ENCODE assay signal across 13 cellular contexts in genomic region chr19:4362871-4363545, GRCh38. TPM values are rescaled to one million over a fixed set of nuclear protein-coding genes. Genes with fewer than 3 reads are reported as not detected.
A peak's percentile ranks its signal among the peaks of the same experiment; 100 is the strongest.
DNase-seq lines count a peak whose midpoint lies in the region; ATAC-seq, FAIRE-seq and TF ChIP-seq lines count a peak whose summit lies in the region.
"Had no signal": no experiment of that assay in that cellular context is flagged by ENCODE, and none has a peak within 500 bp of the region (broad histone marks: within the 10 kb centered on the region; RNA-seq: fewer than 3 reads in every experiment).

No MANE protein-coding gene starts in this region.

- in situ Hi-C loops in transverse colon (cut with MboI; ENCODE audit: low pct_ligation_motif_present in 1 of 4, low pct_unique_long_range_greater_than_20kb in 1 of 4, low sequenced_read_pairs in 3 of 4): loop anchor here in 1 of 4 donors (25.0 kb wide), 1 partner anchor 101 kb away; no protein-coding TSS in a partner anchor

- CTCF ChIA-PET in A549 (lab: Yijun Ruan, JAX) (interaction anchor here (0.9 to 6.2 kb wide), 11 partner anchors 9 to 96 kb away, joined by 3 to 51 read pairs (median 7); partner anchors contain the start of genes MPND and SH3GL1), SK-N-SH (lab: Yijun Ruan, JAX) (interaction anchor here (0.5 to 8.5 kb wide), 14 partner anchors 9 to 983 kb away, joined by 3 to 84 read pairs (median 4); partner anchors contain the start of genes MPND and SH3GL1)

- H3K4me3 ChIP-seq in A549 (no peak overlapping the region), SK-N-SH (ENCODE audit: low read depth in 2 of 2, low read length in 1 of 2) (no peak overlapping the region), transverse colon (no peak overlapping the region)
- H3K4me3 ChIP-seq: gastrocnemius medialis, thyroid gland had no signal

- H3K9me3 ChIP-seq in A549: no peaks in the 10 kb centered on the region
- no peaks in the 10 kb centered on the region for H3K9me3 ChIP-seq in SK-N-SH
- no peaks in the 10 kb centered on the region for H3K9me3 ChIP-seq in transverse colon
- H3K9me3 ChIP-seq: gastrocnemius medialis, thyroid gland had no signal

- H4K20me1 ChIP-seq in SK-N-SH (ENCODE audit: insufficient read depth): peaks cover 1% of the 10 kb centered on the region; the same call in 1 of the 2 replicates

- peaks cover 8% of the 10 kb centered on the region; the same call in 1 of the 2 replicates for H3K79me2 ChIP-seq in SK-N-SH (ENCODE audit: insufficient read depth)

- H3K27ac ChIP-seq in A549 (peak overlapping the region in 1 of 2 experiments; percentile 59; a peak in 2 of 6 replicates), SK-N-SH (ENCODE audit: low read depth in 2 of 2, low read length in 1 of 2) (no peak overlapping the region; a peak in 1 of 4 replicates), transverse colon (no peak overlapping the region)
- H3K27ac ChIP-seq: gastrocnemius medialis, thyroid gland had no signal

- peak; percentile 32; the same call in 2 of the 3 replicates for TF ChIP-seq CTCF in A549 (IDR thresholded peaks at IDR 0.05)
- peak; percentile 33 for TF ChIP-seq CTCF in GM12873 (IDR thresholded peaks at IDR 0.05; ENCODE audit: insufficient read depth, low read depth, low read length, missing control alignments)
- peak; percentile 21; the same call in 1 of the 2 replicates for TF ChIP-seq CTCF in SK-N-SH (IDR thresholded peaks at IDR 0.05)
- no peak for TF ChIP-seq CTCF in nephron progenitor cell (IDR thresholded peaks at IDR 0.05)
- no peak for TF ChIP-seq CTCF in transverse colon (IDR thresholded peaks at IDR 0.05)

- ATAC-seq in A549 (peak; percentile 48 to 68; a peak in 5 of 6 replicates), HG03460 (IDR thresholded peaks at IDR 0.05; ENCODE audit: unreplicated experiment) (no peak)
- no peak for ATAC-seq in activated T-cell treated with anti-CD3 and anti-CD28 coated beads, Interleukin-2, amount 50 U/mL, for 72 hours (replicated peaks in 1 of 2)
- ATAC-seq: gastrocnemius medialis had no signal

- H3K9ac ChIP-seq in SK-N-SH: no peak overlapping the region

- H3K36me3 Mint-ChIP-seq in nephron progenitor cell (ENCODE audit: low read depth): peaks cover 5% of the 10 kb centered on the region
- peaks cover 0 to 5% of the 10 kb centered on the region in 2 donors for H3K36me3 Mint-ChIP-seq in activated T-cell treated with anti-CD3 and anti-CD28 coated beads, Interleukin-2, amount 50 U/mL, for 72 hours (ENCODE audit: insufficient read depth in 2 of 2)

- TF ChIP-seq EP300 in A549 (IDR thresholded peaks at IDR 0.05): no peak
- no peak for TF ChIP-seq EP300 in SK-N-SH (IDR thresholded peaks at IDR 0.05; ENCODE audit: borderline replicate concordance in 1 of 2, low read depth in 1 of 2, low read length in 1 of 2)
- TF ChIP-seq EP300 in transverse colon (IDR thresholded peaks at IDR 0.05; ENCODE audit: low read depth): no peak

- no peak for TF ChIP-seq POLR2A in A549 (IDR thresholded peaks at IDR 0.05; ENCODE audit: low read length)
- TF ChIP-seq POLR2A in transverse colon (IDR thresholded peaks at IDR 0.05): no peak

- peaks cover 3% of the 10 kb centered on the region for H3F3A ChIP-seq in SK-N-SH (replicated peaks; ENCODE audit: insufficient read depth)

- no peaks in the 10 kb centered on the region for H3K9me3 Mint-ChIP-seq in nephron progenitor cell
- H3K9me3 Mint-ChIP-seq in activated T-cell treated with anti-CD3 and anti-CD28 coated beads, Interleukin-2, amount 50 U/mL, for 72 hours: no peaks in the 10 kb centered on the region
- H3K9me3 Mint-ChIP-seq: activated CD4-positive, alpha-beta T cell treated with anti-CD3 and anti-CD28 coated beads, Interleukin-2, amount 10 ng/mL, durations not matched to agents 24 days and 14 days had no signal

- no CpG with 5 or more reads among the region's 21 CpGs for WGBS in A549 (ENCODE audit: missing lambda C conversion rate)
- WGBS in SK-N-SH (ENCODE audit: low lambda C conversion rate): 70% methylated on average over 6 of the region's 21 CpGs
- 83% methylated on average over 15 of the region's 21 CpGs; no CpG with 5 or more reads in 1 of the 2 donors for WGBS in transverse colon (ENCODE audit: low coverage in 1 of 2), 2 donors

- no peak overlapping the region for H3K4me3 Mint-ChIP-seq in nephron progenitor cell
- H3K4me3 Mint-ChIP-seq in activated T-cell treated with anti-CD3 and anti-CD28 coated beads, Interleukin-2, amount 50 U/mL, for 72 hours: no peak overlapping the region
- H3K4me3 Mint-ChIP-seq: activated CD4-positive, alpha-beta T cell treated with anti-CD3 and anti-CD28 coated beads, Interleukin-2, amount 10 ng/mL, durations not matched to agents 24 days and 14 days had no signal

- no peak overlapping the region for H3K4me2 ChIP-seq in A549
- no peak overlapping the region for H3K4me2 ChIP-seq in SK-N-SH

- peaks cover 21% of the 10 kb centered on the region for H3K4me1 Mint-ChIP-seq in nephron progenitor cell
- peaks cover 2% of the 10 kb centered on the region for H3K4me1 Mint-ChIP-seq in activated T-cell treated with anti-CD3 and anti-CD28 coated beads, Interleukin-2, amount 50 U/mL, for 72 hours (ENCODE audit: low read depth)

- no peak overlapping the region for H2AFZ ChIP-seq in SK-N-SH (ENCODE audit: low read depth)

- no peak overlapping the region for H3K27ac Mint-ChIP-seq in nephron progenitor cell
- H3K27ac Mint-ChIP-seq in activated T-cell treated with anti-CD3 and anti-CD28 coated beads, Interleukin-2, amount 50 U/mL, for 72 hours: no peak overlapping the region
- H3K27ac Mint-ChIP-seq: activated CD4-positive, alpha-beta T cell treated with anti-CD3 and anti-CD28 coated beads, Interleukin-2, amount 10 ng/mL, durations not matched to agents 24 days and 14 days had no signal

- H3K36me3 ChIP-seq in SK-N-SH (replicated peaks in 1 of 2; ENCODE audit: control insufficient read depth in 1 of 2, insufficient read depth in 2 of 2, low read length in 1 of 2): peaks cover 0 to 58% of the 10 kb centered on the region in 2 experiments
- H3K36me3 ChIP-seq in transverse colon: peaks cover 0 to 3% (median 0%) of the 10 kb centered on the region in 4 donors

- H3K27me3 Mint-ChIP-seq in nephron progenitor cell (ENCODE audit: low read depth, poor library complexity): no peaks in the 10 kb centered on the region
- H3K27me3 Mint-ChIP-seq in activated T-cell treated with anti-CD3 and anti-CD28 coated beads, Interleukin-2, amount 50 U/mL, for 72 hours (ENCODE audit: low read depth): no peaks in the 10 kb centered on the region
- H3K27me3 Mint-ChIP-seq: activated CD4-positive, alpha-beta T cell treated with anti-CD3 and anti-CD28 coated beads, Interleukin-2, amount 10 ng/mL, durations not matched to agents 24 days and 14 days had no signal

- no peak for FAIRE-seq in A549 (lab: Jason Lieb, UNC)

- POLR2A ChIA-PET in A549 (lab: Yijun Ruan, JAX): no interaction called here
- POLR2A ChIA-PET in SK-N-SH (lab: Yijun Ruan, JAX): interaction anchor here (1.6 kb wide), 1 partner anchor 10 kb away, joined by 5 read pairs; no protein-coding TSS in a partner anchor

- H3K4me1 ChIP-seq in A549 (peaks cover 14% of the 10 kb centered on the region), SK-N-SH (ENCODE audit: control insufficient read depth in 1 of 2, insufficient read depth in 2 of 2, low read depth in 1 of 2, low read length in 1 of 2) (peaks cover 1 to 7% of the 10 kb centered on the region in 2 experiments; a peak in 2 of 4 replicates), transverse colon (peaks cover under 1 to 9% (median 2%) of the 10 kb centered on the region in 4 donors)

- intact Hi-C loops in transverse colon (cut with DNase I; ENCODE audit: low total_unique reads): no loop called here

- no peaks in the 10 kb centered on the region for H3K9me2 ChIP-seq in SK-N-SH

- H3K27me3 ChIP-seq in SK-N-SH (ENCODE audit: insufficient read depth) (no peaks in the 10 kb centered on the region), transverse colon (no peaks in the 10 kb centered on the region)
- H3K27me3 ChIP-seq: gastrocnemius medialis, thyroid gland had no signal

- DNase-seq in A549 (ENCODE audit: low read depth in 1 of 2, low spot score in 1 of 2): peak in 1 of 2 experiments; percentile 47
- no peak for DNase-seq in SK-N-SH
- peak; percentile 23 for DNase-seq in glomerular visceral epithelial cell (ENCODE audit: extremely low spot score)
- no peak for DNase-seq in nephron progenitor cell
- DNase-seq in activated T-cell treated with anti-CD3 and anti-CD28 coated beads, Interleukin-2, amount 50 U/mL, for 72 hours: no peak
- DNase-seq in transverse colon: no peak
- DNase-seq: activated CD4-positive, alpha-beta T cell treated with anti-CD3 and anti-CD28 coated beads, Interleukin-2, amount 10 ng/mL, durations not matched to agents 24 days and 14 days; gastrocnemius medialis; NCI-H1092; stimulated activated CD4-positive, alpha-beta T cell treated with anti-CD3 and anti-CD28 coated beads, Interleukin-1b, Interleukin-23, amount 100 ng/mL, for 48 hours; thyroid gland had no signal

- TF ChIP-seq RAD21 in A549 (conservative IDR thresholded peaks at IDR 0.05 in 1 of 2, IDR thresholded peaks at IDR 0.05 in 1 of 2): peak; percentile 17 to 19; a peak in 1 of 5 replicates
- TF ChIP-seq RAD21 in SK-N-SH (IDR thresholded peaks at IDR 0.05; ENCODE audit: low read length): peak; percentile 18; the same call in 1 of the 2 replicates

RNA-seq across cellular contexts. Expression of gene MPND, which starts 19.6 kb away (rescaled TPM):
- 3.5 and 4.0 TPM in 2 replicates for polyA plus RNA-seq in A549 (2011; rRNA removed)
- polyA plus RNA-seq in A549 (2012; cell fraction: cytosol; rRNA removed): 7.7 and 8.5 TPM in 2 replicates
- polyA plus RNA-seq in A549 (2012; cell fraction: nucleus; rRNA removed): 8.4 and 9.9 TPM in 2 replicates
- 11.4 to 15.2 TPM (median 14.5 TPM) in 3 replicates for polyA plus RNA-seq in A549 (2017; fragmentation: RNase III; extraction: RNeasy Plus Mini Kit Qiagen cat#74134 plus additional on column Dnase treatment)
- 3.9 and 8.5 TPM in 2 replicates for polyA minus RNA-seq in A549 (2011; rRNA and poly(A)+ RNA removed)
- polyA plus RNA-seq in SK-N-SH (2012; rRNA removed): 18.7 and 21.3 TPM in 2 replicates
- polyA plus RNA-seq in SK-N-SH (2012; cell fraction: cytosol; rRNA removed): 9.7 and 14.7 TPM in 2 replicates
- 23.4 and 26.0 TPM in 2 replicates for polyA plus RNA-seq in SK-N-SH (2012; cell fraction: nucleus; rRNA removed)
- total RNA-seq in activated T-cell treated with anti-CD3 and anti-CD28 coated beads, Interleukin-2, amount 50 U/mL, for 72 hours: 10 to 100 TPM in 1 of 2 donors, 1 to 10 TPM in 1; 9.7 to 10.3 TPM
- 10 to 100 TPM; 16.5 to 96.5 (median 33.7) TPM for total RNA-seq in transverse colon

RNA-seq across cellular contexts. Expression of gene STAP2, which starts 24.4 kb away (rescaled TPM):
- polyA plus RNA-seq in A549 (2011; rRNA removed) (0.19 and 0.25 TPM in 2 replicates), A549 (2017; fragmentation: RNase III; extraction: RNeasy Plus Mini Kit Qiagen cat#74134 plus additional on column Dnase treatment) (0.29 TPM in 1 of 3 replicates, not detected in the others), SK-N-SH (2012; rRNA removed) (6.0 and 7.6 TPM in 2 replicates)
- 0.14 and 0.19 TPM in 2 replicates for polyA plus RNA-seq in A549 (2012; cell fraction: cytosol; rRNA removed)
- 0.16 and 0.47 TPM in 2 replicates for polyA plus RNA-seq in A549 (2012; cell fraction: nucleus; rRNA removed)
- polyA minus RNA-seq in A549 (2011; rRNA and poly(A)+ RNA removed): not detected in 2 replicates
- polyA plus RNA-seq in SK-N-SH (2012; cell fraction: cytosol; rRNA removed): 2.8 and 2.9 TPM in 2 replicates
- polyA plus RNA-seq in SK-N-SH (2012; cell fraction: nucleus; rRNA removed): 5.6 and 6.1 TPM in 2 replicates
- 10 to 100 TPM in 1 of 2 donors, 1 to 10 TPM in 1; 8.3 to 10.0 TPM for total RNA-seq in activated T-cell treated with anti-CD3 and anti-CD28 coated beads, Interleukin-2, amount 50 U/mL, for 72 hours
- total RNA-seq in transverse colon: 100 to 1,000 TPM; 146 to 680 (median 245) TPM

RNA-seq across cellular contexts. Expression of gene SH3GL1, which starts 37.3 kb away (rescaled TPM):
- 18.2 and 20.1 TPM in 2 replicates for polyA plus RNA-seq in A549 (2011; rRNA removed)
- 61.4 and 83.2 TPM in 2 replicates for polyA plus RNA-seq in A549 (2012; cell fraction: cytosol; rRNA removed)
- polyA plus RNA-seq in A549 (2012; cell fraction: nucleus; rRNA removed): 59.4 and 68.5 TPM in 2 replicates
- 34.7 to 36.0 TPM (median 35.1 TPM) in 3 replicates for polyA plus RNA-seq in A549 (2017; fragmentation: RNase III; extraction: RNeasy Plus Mini Kit Qiagen cat#74134 plus additional on column Dnase treatment)
- polyA minus RNA-seq in A549 (2011; rRNA and poly(A)+ RNA removed): 9.7 and 18.8 TPM in 2 replicates
- 62.5 and 82.8 TPM in 2 replicates for polyA plus RNA-seq in SK-N-SH (2012; rRNA removed)
- 34.7 and 53.5 TPM in 2 replicates for polyA plus RNA-seq in SK-N-SH (2012; cell fraction: cytosol; rRNA removed)
- polyA plus RNA-seq in SK-N-SH (2012; cell fraction: nucleus; rRNA removed): 48.5 and 52.9 TPM in 2 replicates
- 10 to 100 TPM; 40.6 TPM for total RNA-seq in activated T-cell treated with anti-CD3 and anti-CD28 coated beads, Interleukin-2, amount 50 U/mL, for 72 hours
- total RNA-seq in transverse colon: 10 to 100 TPM; 16.5 to 63.2 (median 34.2) TPM

RNA-seq across cellular contexts. Expression of gene CHAF1A, which starts 39.4 kb away (rescaled TPM):
- polyA plus RNA-seq in A549 (2011; rRNA removed) (11.7 and 15.6 TPM in 2 replicates), A549 (2017; fragmentation: RNase III; extraction: RNeasy Plus Mini Kit Qiagen cat#74134 plus additional on column Dnase treatment) (24.7 to 28.0 TPM (median 27.0 TPM) in 3 replicates), SK-N-SH (2012; rRNA removed) (13.2 and 18.0 TPM in 2 replicates)
- 44.7 and 63.7 TPM in 2 replicates for polyA plus RNA-seq in A549 (2012; cell fraction: cytosol; rRNA removed)
- polyA plus RNA-seq in A549 (2012; cell fraction: nucleus; rRNA removed): 92.1 and 129 TPM in 2 replicates
- polyA minus RNA-seq in A549 (2011; rRNA and poly(A)+ RNA removed): 12.2 and 12.9 TPM in 2 replicates
- 12.9 and 15.0 TPM in 2 replicates for polyA plus RNA-seq in SK-N-SH (2012; cell fraction: cytosol; rRNA removed)
- polyA plus RNA-seq in SK-N-SH (2012; cell fraction: nucleus; rRNA removed): 23.9 and 29.4 TPM in 2 replicates
- total RNA-seq in activated T-cell treated with anti-CD3 and anti-CD28 coated beads, Interleukin-2, amount 50 U/mL, for 72 hours: 10 to 100 TPM; 74.0 to 79.7 TPM
- 10 to 100 TPM in 2 of 4 donors, 1 to 10 TPM in 2; 8.5 to 28.9 (median 11.1) TPM for total RNA-seq in transverse colon

RNA-seq across cellular contexts. Expression of gene FSD1, which starts 58.6 kb away (rescaled TPM):
- polyA plus RNA-seq in A549 (2011; rRNA removed) (3.3 and 3.5 TPM in 2 replicates), A549 (2017; fragmentation: RNase III; extraction: RNeasy Plus Mini Kit Qiagen cat#74134 plus additional on column Dnase treatment) (10.4 to 13.2 TPM (median 12.8 TPM) in 3 replicates), SK-N-SH (2012; rRNA removed) (46.7 and 49.0 TPM in 2 replicates)
- 11.5 and 16.8 TPM in 2 replicates for polyA plus RNA-seq in A549 (2012; cell fraction: cytosol; rRNA removed)
- polyA plus RNA-seq in A549 (2012; cell fraction: nucleus; rRNA removed): 28.8 and 36.1 TPM in 2 replicates
- polyA minus RNA-seq in A549 (2011; rRNA and poly(A)+ RNA removed): 3.4 and 8.0 TPM in 2 replicates
- 18.6 and 33.9 TPM in 2 replicates for polyA plus RNA-seq in SK-N-SH (2012; cell fraction: cytosol; rRNA removed)
- polyA plus RNA-seq in SK-N-SH (2012; cell fraction: nucleus; rRNA removed): 90.3 and 101 TPM in 2 replicates
- 10 to 100 TPM; 17.1 to 22.8 TPM for total RNA-seq in activated T-cell treated with anti-CD3 and anti-CD28 coated beads, Interleukin-2, amount 50 U/mL, for 72 hours
- 1 to 10 TPM in 2 of 4 donors, under 1 TPM in 1, not detected in 1; 0.68 to 2.9 (median 1.5) TPM for total RNA-seq in transverse colon
- total RNA-seq: gastrocnemius medialis, thyroid gland had no signal

Comparison
In these comparisons a context has a peak if more than half of its experiments do, and no peak if none do; other contexts are left out.
1. ATAC-seq: peak in A549 (2 of 2); none in HG03460 (single experiment) and activated T-cell treated with anti-CD3 and anti-CD28 coated beads, Interleukin-2, amount 50 U/mL, for 72 hours (0 of 2).
2. CTCF ChIP-seq: peak in A549 (single experiment), GM12873 (single experiment) and SK-N-SH (single experiment); none in nephron progenitor cell (single experiment) and transverse colon (0 of 5).
3. RNA of gene STAP2, which starts 24.4 kb away (total RNA-seq): 146 to 680 TPM in transverse colon; 8.3 to 10.0 TPM in activated T-cell treated with anti-CD3 and anti-CD28 coated beads, Interleukin-2, amount 50 U/mL, for 72 hours; every median in the first group is over 10 times any median in the second.
4. Of the 12 proteins assayed by ChIP-seq in both A549 and SK-N-SH: peak only in A549: MAX; only in SK-N-SH: none; in both: CTCF, RAD21 and SMC3; in neither: 8.